9 cellular contexts compared by ENCODE assay signal in the genomic region with DNA sequence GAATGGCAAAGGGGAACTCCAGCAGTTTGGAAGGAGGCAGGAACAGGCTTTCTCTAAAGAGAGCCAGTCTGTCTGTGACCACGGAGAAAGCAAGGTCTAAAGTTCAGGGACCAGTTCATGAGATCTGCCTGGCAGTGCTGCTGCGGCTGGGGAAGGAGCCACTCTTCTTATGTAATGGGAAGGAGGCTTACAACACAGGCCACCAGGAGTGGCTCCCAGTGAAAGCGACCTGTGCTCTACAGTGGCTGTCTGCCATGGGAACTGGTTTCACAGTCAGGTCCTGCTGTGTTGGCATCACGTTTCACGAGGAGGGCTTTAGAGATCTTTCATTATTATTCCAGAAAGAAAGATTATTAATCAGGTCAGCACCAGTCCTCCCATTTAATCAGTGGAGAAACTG.
DNase-seq lines count a peak whose midpoint lies in the region; ATAC-seq and TF ChIP-seq lines count a peak whose summit lies in the region.
"Had no signal": no experiment of that assay in that cellular context is flagged by ENCODE, and none has a peak within 500 bp of the region (broad histone marks: within the 10 kb centered on the region; RNA-seq: fewer than 3 reads in every experiment).

No MANE protein-coding gene starts in this region.

- no peak overlapping the region for H3K4me2 ChIP-seq in IMR-90 (ENCODE audit: low read depth, low read length)
- no peak overlapping the region for H3K4me2 ChIP-seq in SK-N-SH

- CTCF ChIA-PET in IMR-90 (lab: Yijun Ruan, JAX): no interaction called here
- CTCF ChIA-PET in SK-N-SH (lab: Yijun Ruan, JAX): no interaction called here

- peak overlapping the region; percentile 20 for H2AK5ac ChIP-seq in IMR-90 (ENCODE audit: low read depth, low read length)

- no peaks in the 10 kb centered on the region for H3K9me3 Mint-ChIP-seq in stimulated activated effector memory CD8-positive, alpha-beta T cell treated with anti-CD3 and anti-CD28 coated beads, Interleukin-12 subunit alpha, Interleukin-12 subunit beta, amount 100 ng/mL, for 72 hours
- H3K9me3 Mint-ChIP-seq in activated T-cell treated with anti-CD3 and anti-CD28 coated beads, Interleukin-2, amount 50 U/mL, for 4 hours: no peaks in the 10 kb centered on the region

- H4K20me1 ChIP-seq in IMR-90 (ENCODE audit: insufficient read depth, low read length) (no peaks in the 10 kb centered on the region), SK-N-SH (ENCODE audit: insufficient read depth) (no peaks in the 10 kb centered on the region)

- H4K5ac ChIP-seq in IMR-90 (ENCODE audit: low read depth, low read length): no peak overlapping the region; the same call in 1 of the 2 replicates

- no peak overlapping the region; the same call in 1 of the 2 replicates for H2BK20ac ChIP-seq in IMR-90 (ENCODE audit: low read depth, low read length)

- H4K8ac ChIP-seq in IMR-90 (ENCODE audit: low read depth in 2 of 2, low read length in 2 of 2): peak overlapping the region in 1 of 2 experiments; percentile 20; a peak in 1 of 4 replicates

- H3K23ac ChIP-seq in IMR-90 (ENCODE audit: low read depth, low read length): no peak overlapping the region

- H3K79me1 ChIP-seq in IMR-90 (ENCODE audit: low read depth in 1 of 2, low read length in 2 of 2): no peaks in the 10 kb centered on the region

- no peak for TF ChIP-seq POLR2A in IMR-90 (IDR thresholded peaks at IDR 0.05; ENCODE audit: low read depth, low read length)

- BruUV-seq in IMR-90 (replicated peaks; lab: Mats Ljungman, UMichigan): no TSS peak

- H4K91ac ChIP-seq in IMR-90 (ENCODE audit: insufficient read depth, low read depth, low read length): peak overlapping the region; percentile 39; the same call in 1 of the 2 replicates

- no peak overlapping the region for H3K4me3 Mint-ChIP-seq in stimulated activated effector memory CD8-positive, alpha-beta T cell treated with anti-CD3 and anti-CD28 coated beads, Interleukin-12 subunit alpha, Interleukin-12 subunit beta, amount 100 ng/mL, for 72 hours
- H3K4me3 Mint-ChIP-seq in activated T-cell treated with anti-CD3 and anti-CD28 coated beads, Interleukin-2, amount 50 U/mL, for 4 hours: no peak overlapping the region

- H3K4me1 Mint-ChIP-seq in stimulated activated effector memory CD8-positive, alpha-beta T cell treated with anti-CD3 and anti-CD28 coated beads, Interleukin-12 subunit alpha, Interleukin-12 subunit beta, amount 100 ng/mL, for 72 hours: peaks cover 56% of the 10 kb centered on the region
- peaks cover 45% of the 10 kb centered on the region for H3K4me1 Mint-ChIP-seq in activated T-cell treated with anti-CD3 and anti-CD28 coated beads, Interleukin-2, amount 50 U/mL, for 4 hours (ENCODE audit: low read depth)

- dilution Hi-C loops in IMR-90 (cut with HindIII; ENCODE audit: low sequenced_read_pairs, unreplicated experiment): no loop called here

- H3K27ac ChIP-seq in IMR-90 (ENCODE audit: insufficient read depth, low read length) (no peak overlapping the region), SK-N-SH (ENCODE audit: low read depth in 2 of 2, low read length in 1 of 2) (no peak overlapping the region), right cardiac atrium (ENCODE audit: low read length) (no peak overlapping the region)

- no peak for TF ChIP-seq RAD21 in IMR-90 (IDR thresholded peaks at IDR 0.05; ENCODE audit: low read length)
- no peak for TF ChIP-seq RAD21 in SK-N-SH (IDR thresholded peaks at IDR 0.05; ENCODE audit: low read length)

- H2AK9ac ChIP-seq in IMR-90 (replicated peaks; ENCODE audit: low read depth, low read length, poor library complexity): peak overlapping the region; percentile 52

- H3K27me3 ChIP-seq in IMR-90 (ENCODE audit: control insufficient read depth, insufficient read depth, low read length) (no peaks in the 10 kb centered on the region), SK-N-SH (ENCODE audit: insufficient read depth) (no peaks in the 10 kb centered on the region), right cardiac atrium (ENCODE audit: control insufficient read depth, insufficient read depth) (no peaks in the 10 kb centered on the region)

- H3K4me1 ChIP-seq in IMR-90 (ENCODE audit: control insufficient read depth, insufficient read depth, low read length) (peaks cover 11% of the 10 kb centered on the region), SK-N-SH (ENCODE audit: control insufficient read depth in 1 of 2, insufficient read depth in 2 of 2, low read depth in 1 of 2, low read length in 1 of 2) (no peaks in the 10 kb centered on the region; a peak in 1 of 4 replicates), right cardiac atrium (ENCODE audit: control insufficient read depth, insufficient read depth, low read length) (peaks cover 5% of the 10 kb centered on the region)

- no CpG with 5 or more reads among the region's 5 CpGs for whole genome bisulfite sequencing in IMR-90 (ENCODE audit: extremely low coverage in 2 of 2, insufficient read length in 1 of 2), 2 experiments
- WGBS in SK-N-SH (ENCODE audit: low lambda C conversion rate): 39% methylated on average over 5 of the region's 5 CpGs
- WGBS in right cardiac atrium: 50% methylated on average over 5 of the region's 5 CpGs

- no peak overlapping the region for H3K4me3 ChIP-seq in IMR-90 (ENCODE audit: insufficient read depth, low read depth, low read length)
- no peak overlapping the region for H3K4me3 ChIP-seq in SK-N-SH (ENCODE audit: low read depth in 2 of 2, low read length in 1 of 2)
- no peak overlapping the region for H3K4me3 ChIP-seq in right cardiac atrium (ENCODE audit: low read length)

- POLR2A ChIA-PET in IMR-90 (lab: Charles Lee; ENCODE audit: unreplicated experiment) (no interaction called here), SK-N-SH (lab: Yijun Ruan, JAX) (no interaction called here)

- in situ Hi-C loops in IMR-90 (cut with MboI; ENCODE audit: low sequenced_read_pairs): no loop called here

- peak overlapping the region; percentile 76 for H3K27ac Mint-ChIP-seq in stimulated activated effector memory CD8-positive, alpha-beta T cell treated with anti-CD3 and anti-CD28 coated beads, Interleukin-12 subunit alpha, Interleukin-12 subunit beta, amount 100 ng/mL, for 72 hours

- no peak overlapping the region for H3K9ac ChIP-seq in IMR-90 (ENCODE audit: low read depth, low read length)
- no peak overlapping the region for H3K9ac ChIP-seq in SK-N-SH

- H3K4ac ChIP-seq in IMR-90 (ENCODE audit: low read depth, low read length): peak overlapping the region; percentile 28; the same call in 1 of the 2 replicates

- peaks cover 11% of the 10 kb centered on the region for H3K9me1 ChIP-seq in IMR-90 (ENCODE audit: insufficient read depth, low read length)

- no peak for TF ChIP-seq EP300 in SK-N-SH (IDR thresholded peaks at IDR 0.05; ENCODE audit: borderline replicate concordance in 1 of 2, low read depth in 1 of 2, low read length in 1 of 2)

- no peaks in the 10 kb centered on the region for H3K79me2 ChIP-seq in SK-N-SH (ENCODE audit: insufficient read depth)

- H3K27me3 Mint-ChIP-seq in activated T-cell treated with anti-CD3 and anti-CD28 coated beads, Interleukin-2, amount 50 U/mL, for 4 hours (ENCODE audit: low read depth): no peaks in the 10 kb centered on the region

- intact Hi-C loops in IMR-90 (cut with micrococcal nuclease) (loop anchor here (10.0 kb wide), 1 partner anchor 291 kb away; a partner anchor contains a TSS), right cardiac atrium (cut with DNase I) (no loop called here)

- H3K9me3 ChIP-seq in IMR-90 (ENCODE audit: control insufficient read depth, insufficient read depth, low read length) (no peaks in the 10 kb centered on the region), SK-N-SH (no peaks in the 10 kb centered on the region), right cardiac atrium (ENCODE audit: control insufficient read depth, low read length) (no peaks in the 10 kb centered on the region)

- H3K9me2 ChIP-seq in SK-N-SH: no peaks in the 10 kb centered on the region

- no peak overlapping the region for H3K56ac ChIP-seq in IMR-90 (ENCODE audit: extremely low read depth, insufficient read depth, low read length)

- H3K14ac ChIP-seq in IMR-90 (replicated peaks; ENCODE audit: low read depth, low read length): peak overlapping the region; percentile 29; the same call in 1 of the 2 replicates

- H3K36me3 ChIP-seq in IMR-90 (ENCODE audit: control insufficient read depth, insufficient read depth, low read length) (no peaks in the 10 kb centered on the region), SK-N-SH (replicated peaks in 1 of 2; ENCODE audit: control insufficient read depth in 1 of 2, insufficient read depth in 2 of 2, low read length in 1 of 2) (no peaks in the 10 kb centered on the region)

- H3F3A ChIP-seq in SK-N-SH (replicated peaks; ENCODE audit: insufficient read depth): no peaks in the 10 kb centered on the region

- H2BK120ac ChIP-seq in IMR-90 (ENCODE audit: low read depth, low read length): peak overlapping the region; percentile 66; the same call in 1 of the 2 replicates

- H2AFZ ChIP-seq in IMR-90 (replicated peaks; ENCODE audit: low read length, poor library complexity): peak overlapping the region; percentile 18
- peak overlapping the region; percentile 30; the same call in 1 of the 2 replicates for H2AFZ ChIP-seq in SK-N-SH (ENCODE audit: low read depth)

- DNase-seq in IMR-90 (no peak), SK-N-SH (no peak), right cardiac atrium (peak; percentile 48 to 86 (median 61)), inferior parietal cortex (ENCODE audit: extremely low spot score) (no peak)
- no peak for DNase-seq in stimulated activated effector memory CD8-positive, alpha-beta T cell treated with anti-CD3 and anti-CD28 coated beads, Interleukin-12 subunit alpha, Interleukin-12 subunit beta, amount 100 ng/mL, for 72 hours (ENCODE audit: low spot score in 2 of 2)
- DNase-seq in activated T-cell treated with anti-CD3 and anti-CD28 coated beads, Interleukin-2, amount 50 U/mL, for 4 hours: no peak
- DNase-seq: activated gamma-delta T cell; NK-92 treated with Interleukin-12 subunit alpha and Interleukin-12 subunit beta, amount 100 ng/mL, for 24 hours had no signal

- no peak for TF ChIP-seq CTCF in IMR-90 (conservative IDR thresholded peaks at IDR 0.05; ENCODE audit: low read depth, low read length)
- no peak for TF ChIP-seq CTCF in SK-N-SH (IDR thresholded peaks at IDR 0.05)

- ATAC-seq in IMR-90 (ENCODE audit: low read depth): no peak
- ATAC-seq in right cardiac atrium: peak; percentile 74 to 86
- no peak for ATAC-seq in stimulated activated effector memory CD8-positive, alpha-beta T cell treated with anti-CD3 and anti-CD28 coated beads, Interleukin-12 subunit alpha, Interleukin-12 subunit beta, amount 100 ng/mL, for 72 hours
- ATAC-seq in activated T-cell treated with anti-CD3 and anti-CD28 coated beads, Interleukin-2, amount 50 U/mL, for 4 hours: no peak
- ATAC-seq in GM18909 (IDR thresholded peaks at IDR 0.05; ENCODE audit: poor library complexity, unreplicated experiment): no peak

- H3K36me3 Mint-ChIP-seq in stimulated activated effector memory CD8-positive, alpha-beta T cell treated with anti-CD3 and anti-CD28 coated beads, Interleukin-12 subunit alpha, Interleukin-12 subunit beta, amount 100 ng/mL, for 72 hours: no peaks in the 10 kb centered on the region
- H3K36me3 Mint-ChIP-seq in activated T-cell treated with anti-CD3 and anti-CD28 coated beads, Interleukin-2, amount 50 U/mL, for 4 hours (ENCODE audit: insufficient read depth): no peaks in the 10 kb centered on the region

- H3K18ac ChIP-seq in IMR-90 (ENCODE audit: low read depth, low read length): peak overlapping the region; percentile 76; the same call in 1 of the 2 replicates

- no peak overlapping the region for H2BK5ac ChIP-seq in IMR-90 (ENCODE audit: low read depth, low read length, poor library complexity, severe bottlenecking)

- peak overlapping the region; percentile 77; the same call in 2 of the 3 replicates for H2BK15ac ChIP-seq in IMR-90 (ENCODE audit: low read depth, low read length)

Comparison
In these comparisons a context has a peak if more than half of its experiments do, and no peak if none do; other contexts are left out.
1. ATAC-seq: peak in right cardiac atrium (2 of 2); none in IMR-90 (single experiment), stimulated activated effector memory CD8-positive, alpha-beta T cell treated with anti-CD3 and anti-CD28 coated beads, Interleukin-12 subunit alpha, Interleukin-12 subunit beta, amount 100 ng/mL, for 72 hours (single experiment), activated T-cell treated with anti-CD3 and anti-CD28 coated beads, Interleukin-2, amount 50 U/mL, for 4 hours (0 of 2) and GM18909 (single experiment).
2. DNase-seq: peak in right cardiac atrium (3 of 3); none in IMR-90 (single experiment), SK-N-SH (single experiment), stimulated activated effector memory CD8-positive, alpha-beta T cell treated with anti-CD3 and anti-CD28 coated beads, Interleukin-12 subunit alpha, Interleukin-12 subunit beta, amount 100 ng/mL, for 72 hours (0 of 2), inferior parietal cortex (single experiment) and activated T-cell treated with anti-CD3 and anti-CD28 coated beads, Interleukin-2, amount 50 U/mL, for 4 hours (single experiment).